8 cellular contexts compared by ENCODE assay signal in the genomic region with DNA sequence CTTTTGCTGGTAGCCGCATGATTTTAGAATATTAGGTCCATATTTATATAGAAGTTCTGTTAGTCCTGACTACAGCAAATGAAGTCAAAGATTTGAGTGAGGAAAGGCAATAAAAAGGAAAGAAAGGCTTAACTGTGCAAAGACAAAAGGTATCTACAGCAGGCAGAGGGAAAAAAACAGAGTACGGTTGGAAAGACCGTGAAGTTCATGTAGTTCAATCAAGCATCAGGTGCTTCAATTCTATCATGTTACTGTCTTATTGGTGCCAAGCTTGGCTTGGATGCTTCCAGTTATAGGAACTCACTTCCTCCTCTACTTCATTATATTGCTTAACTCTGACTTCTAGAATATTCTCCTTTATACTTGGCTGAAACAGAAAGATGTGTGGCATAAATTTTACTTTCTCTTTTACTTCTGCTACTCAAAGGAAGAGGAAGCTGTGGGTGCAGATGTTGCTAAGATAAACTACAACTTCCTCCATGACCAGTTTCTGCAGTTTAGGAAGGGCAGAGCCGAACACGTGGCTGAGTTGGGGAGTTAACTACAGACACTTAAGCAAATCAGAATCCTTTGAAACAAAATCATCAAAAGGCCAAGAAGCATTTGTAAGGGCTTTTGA. TPM values are rescaled to one million over a fixed set of nuclear protein-coding genes. Genes with fewer than 3 reads are reported as not detected.
A peak's percentile ranks its signal among the peaks of the same experiment; 100 is the strongest.
DNase-seq lines count a peak whose midpoint lies in the region; ATAC-seq and TF ChIP-seq lines count a peak whose summit lies in the region.

No MANE protein-coding gene starts in this region.

- WGBS in tibial nerve, 2 donors: 51 to 53% methylated on average over 5 of the region's 5 CpGs

- peak; percentile 96 for DNase-seq in SIG-M5 (lab: John Stamatoyannopoulos, UW)
- peak; percentile 31 for DNase-seq in activated naive CD8-positive, alpha-beta T cell treated with anti-CD3 and anti-CD28 coated beads, Interleukin-2, amount 50 U/mL, for 16 hours (ENCODE audit: low read depth, low spot score)
- peak in 2 of 3 donors; percentile 35 to 58 for DNase-seq in mucosa of descending colon
- peak in 1 of 2 donors; percentile 33 for DNase-seq in tibial nerve (ENCODE audit: low spot score in 2 of 2)
- no peak for DNase-seq in COLO829 (ENCODE audit: low spot score)
- DNase-seq in NCI-H2171 (lab: John Stamatoyannopoulos, UW): no peak

- TF ChIP-seq CTCF in mucosa of descending colon (IDR thresholded peaks at IDR 0.05) (no peak), tibial nerve (IDR thresholded peaks at IDR 0.05) (no peak)

- H3K4me1 ChIP-seq in mucosa of descending colon (ENCODE audit: low read depth) (no peaks in the 10 kb centered on the region), tibial nerve (peaks cover 0 to 7% (median 0%) of the 10 kb centered on the region in 4 donors)

- no peak for TF ChIP-seq POLR2A in tibial nerve (IDR thresholded peaks at IDR 0.05)

- TF ChIP-seq EP300 in tibial nerve (IDR thresholded peaks at IDR 0.05): peak in 1 of 2 donors; percentile 56

- H3K36me3 ChIP-seq in mucosa of descending colon (ENCODE audit: low read depth) (no peaks in the 10 kb centered on the region), tibial nerve (no peaks in the 10 kb centered on the region)

- H3K27ac ChIP-seq in tibial nerve: peak overlapping the region in 3 of 4 donors; percentile 41 to 55 (median 42)

- H3K27me3 ChIP-seq in tibial nerve: no peaks in the 10 kb centered on the region

- ATAC-seq in GM18870 (IDR thresholded peaks at IDR 0.05; ENCODE audit: unreplicated experiment) (peak; percentile 99), HG02973 (IDR thresholded peaks at IDR 0.05; ENCODE audit: unreplicated experiment) (peak; percentile 96), mucosa of descending colon (peak; percentile 92)

- no peaks in the 10 kb centered on the region for H3K9me3 ChIP-seq in mucosa of descending colon
- no peaks in the 10 kb centered on the region for H3K9me3 ChIP-seq in tibial nerve

- H3K4me3 ChIP-seq in mucosa of descending colon: no peak overlapping the region
- no peak overlapping the region for H3K4me3 ChIP-seq in tibial nerve

- intact Hi-C loops in mucosa of descending colon (cut with DNase I, micrococcal nuclease): loop anchor here in 1 of 2 donors (5.0 kb wide), 1 partner anchor 50 kb away; no protein-coding TSS in a partner anchor

RNA-seq across cellular contexts. Expression of a gene that starts 6.7 kb away (rescaled TPM):
- 1 to 10 TPM; 2.5 to 9.8 (median 4.6) TPM for total RNA-seq in mucosa of descending colon
- under 1 TPM; 0.20 to 0.66 (median 0.36) TPM for total RNA-seq in tibial nerve

Comparison
In these comparisons a context has a peak if more than half of its experiments do, and no peak if none do; other contexts are left out.
1. DNase-seq: peak in SIG-M5 (single experiment), activated naive CD8-positive, alpha-beta T cell treated with anti-CD3 and anti-CD28 coated beads, Interleukin-2, amount 50 U/mL, for 16 hours (single experiment) and mucosa of descending colon (2 of 3); none in COLO829 (single experiment) and NCI-H2171 (single experiment).
2. Peak in every context shown above with its lines, with median percentiles within 50 percentile points of each other: ATAC-seq.